14 cellular contexts compared by ENCODE assay signal in the genomic region with DNA sequence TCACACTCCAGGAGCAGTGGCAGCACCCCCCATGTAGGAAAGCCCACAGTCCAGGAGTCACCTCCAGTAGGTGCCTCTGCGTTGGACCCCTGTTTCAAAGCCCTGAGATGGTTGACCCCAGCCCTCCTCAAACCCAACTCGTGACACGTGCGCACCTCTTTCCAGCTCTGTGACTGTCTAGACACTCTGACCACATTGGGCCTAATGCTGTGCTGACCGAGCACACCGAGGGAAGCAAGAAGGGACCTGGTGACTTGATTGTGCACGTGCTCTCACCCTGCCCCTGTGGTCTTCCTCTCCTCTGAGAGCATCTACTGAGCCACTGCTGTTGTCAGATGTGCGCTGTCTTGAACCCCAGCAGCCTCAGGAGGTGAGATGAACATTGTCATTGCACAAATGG. TPM values are rescaled to one million over a fixed set of nuclear protein-coding genes. Genes with fewer than 3 reads are reported as not detected.
DNase-seq lines count a peak whose midpoint lies in the region; ATAC-seq and TF ChIP-seq lines count a peak whose summit lies in the region.
"Had no signal": no experiment of that assay in that cellular context is flagged by ENCODE, and none has a peak within 500 bp of the region (broad histone marks: within the 10 kb centered on the region; RNA-seq: fewer than 3 reads in every experiment).

No MANE protein-coding gene starts in this region.

- no peak overlapping the region for H3K4me3 ChIP-seq in KMS-11 (IDR thresholded peaks at IDR 0.05; ENCODE audit: insufficient read depth, low read depth, low read length)
- no peak overlapping the region for H3K4me3 ChIP-seq in ovary
- H3K4me3 ChIP-seq: lung, testis had no signal

- H3K36me3 Mint-ChIP-seq in activated CD4-positive, alpha-beta T cell treated with anti-CD3 and anti-CD28 coated beads for 36 hours (ENCODE audit: low read depth) = peaks cover 2% of the 10 kb centered on the region
- no peaks in the 10 kb centered on the region for H3K36me3 Mint-ChIP-seq in activated T-helper 17 cell treated with anti-CD3 and anti-CD28 coated beads, Interleukin-2, amount 50 U/mL, for 72 hours (ENCODE audit: low read depth)
- H3K36me3 Mint-ChIP-seq in neural crest cell (ENCODE audit: low read depth) = no peaks in the 10 kb centered on the region

- no peak for TF ChIP-seq POLR2A in ovary (IDR thresholded peaks at IDR 0.05)

- H3K9ac ChIP-seq in KMS-11 = peak overlapping the region; percentile 78

- H3K36me3 ChIP-seq in KMS-11 (ENCODE audit: insufficient read depth) (no peaks in the 10 kb centered on the region), ovary (no peaks in the 10 kb centered on the region)

- POLR2A ChIA-PET in activated CD4-positive, alpha-beta T cell treated with anti-CD3 and anti-CD28 coated beads for 36 hours (lab: Charles Lee) = no interaction called here

- no peaks in the 10 kb centered on the region for H3K27me3 Mint-ChIP-seq in activated CD4-positive, alpha-beta T cell treated with anti-CD3 and anti-CD28 coated beads for 36 hours
- H3K27me3 Mint-ChIP-seq in activated T-helper 17 cell treated with anti-CD3 and anti-CD28 coated beads, Interleukin-2, amount 50 U/mL, for 72 hours = no peaks in the 10 kb centered on the region
- no peaks in the 10 kb centered on the region for H3K27me3 Mint-ChIP-seq in neural crest cell (ENCODE audit: low read depth)

- no peak for ATAC-seq in activated CD4-positive, alpha-beta T cell treated with anti-CD3 and anti-CD28 coated beads for 36 hours
- no peak for ATAC-seq in activated T-helper 17 cell treated with anti-CD3 and anti-CD28 coated beads, Interleukin-2, amount 50 U/mL, for 72 hours (replicated peaks)

- H3K9me3 ChIP-seq in ovary = no peaks in the 10 kb centered on the region
- H3K9me3 ChIP-seq: testis had no signal

- no peaks in the 10 kb centered on the region for H3K9me3 Mint-ChIP-seq in activated CD4-positive, alpha-beta T cell treated with anti-CD3 and anti-CD28 coated beads for 36 hours (ENCODE audit: low read depth)
- H3K9me3 Mint-ChIP-seq in activated T-helper 17 cell treated with anti-CD3 and anti-CD28 coated beads, Interleukin-2, amount 50 U/mL, for 72 hours = no peaks in the 10 kb centered on the region
- H3K9me3 Mint-ChIP-seq in neural crest cell = no peaks in the 10 kb centered on the region

- CTCF ChIA-PET in activated CD4-positive, alpha-beta T cell treated with anti-CD3 and anti-CD28 coated beads for 36 hours (lab: Charles Lee) = interaction anchor here (2.1 kb wide), 1 partner anchor 8 kb away, joined by 5 read pairs; no protein-coding TSS in a partner anchor

- H2AFZ ChIP-seq in KMS-11 (ENCODE audit: low read depth) = no peak overlapping the region; the same call in 1 of the 2 replicates

- H3K27ac Mint-ChIP-seq in activated CD4-positive, alpha-beta T cell treated with anti-CD3 and anti-CD28 coated beads for 36 hours = peak overlapping the region; percentile 82
- H3K27ac Mint-ChIP-seq in activated T-helper 17 cell treated with anti-CD3 and anti-CD28 coated beads, Interleukin-2, amount 50 U/mL, for 72 hours = peak overlapping the region; percentile 81
- H3K27ac Mint-ChIP-seq in neural crest cell (ENCODE audit: unreplicated experiment) = peak overlapping the region; percentile 71

- peak overlapping the region; percentile 58 for H3K4me3 Mint-ChIP-seq in activated CD4-positive, alpha-beta T cell treated with anti-CD3 and anti-CD28 coated beads for 36 hours
- H3K4me3 Mint-ChIP-seq in activated T-helper 17 cell treated with anti-CD3 and anti-CD28 coated beads, Interleukin-2, amount 50 U/mL, for 72 hours = peak overlapping the region; percentile 77
- H3K4me3 Mint-ChIP-seq in neural crest cell = no peak overlapping the region

- DNase-seq in activated CD4-positive, alpha-beta T cell treated with anti-CD3 and anti-CD28 coated beads for 36 hours = no peak
- no peak for DNase-seq in activated CD4-positive, alpha-beta T cell treated with anti-CD3 and anti-CD28 coated beads, Interleukin-2, amount 50 U/mL, for 48 hours
- DNase-seq in neural crest cell (ENCODE audit: low read depth, low spot score) = no peak
- DNase-seq in globus pallidus (ENCODE audit: low spot score) = no peak
- no peak for DNase-seq in ovary
- no peak for DNase-seq in NCI-H2227 (lab: John Stamatoyannopoulos, UW; ENCODE audit: unreplicated experiment)
- DNase-seq: 8988T, NCI-H1417, NCI-H524 treated with DMSO at 0.1 percent for 48 hours, small intestine had no signal

- H3K27ac ChIP-seq in KMS-11 (peak overlapping the region; percentile 99), ovary (no peak overlapping the region)
- H3K27ac ChIP-seq: testis had no signal

- H4K20me1 ChIP-seq in KMS-11 (ENCODE audit: insufficient read depth) = no peaks in the 10 kb centered on the region; the same call in 1 of the 2 replicates

- H3K27me3 ChIP-seq in KMS-11 (ENCODE audit: insufficient read depth, low read depth) = no peaks in the 10 kb centered on the region
- no peaks in the 10 kb centered on the region for H3K27me3 ChIP-seq in ovary
- H3K27me3 ChIP-seq: testis had no signal

- peaks cover 90% of the 10 kb centered on the region for H3K79me2 ChIP-seq in KMS-11 (ENCODE audit: insufficient read depth, low read depth)

- TF ChIP-seq EP300 in ovary (IDR thresholded peaks at IDR 0.05) = no peak

- H3K4me1 Mint-ChIP-seq in activated CD4-positive, alpha-beta T cell treated with anti-CD3 and anti-CD28 coated beads for 36 hours = peaks cover 61% of the 10 kb centered on the region
- peaks cover 38% of the 10 kb centered on the region for H3K4me1 Mint-ChIP-seq in activated T-helper 17 cell treated with anti-CD3 and anti-CD28 coated beads, Interleukin-2, amount 50 U/mL, for 72 hours
- peaks cover 21% of the 10 kb centered on the region for H3K4me1 Mint-ChIP-seq in neural crest cell

- TF ChIP-seq CTCF in KMS-11 (conservative IDR thresholded peaks at IDR 0.05; ENCODE audit: low read depth, low read length) (no peak), neural crest cell (conservative IDR thresholded peaks at IDR 0.05) (no peak), ovary (IDR thresholded peaks at IDR 0.05) (no peak)

- WGBS in ovary, 3 donors = 89 to 91% (median 90%) methylated on average over 8 of the region's 8 CpGs

- intact Hi-C loops in activated CD4-positive, alpha-beta T cell treated with anti-CD3 and anti-CD28 coated beads for 36 hours (cut with DNase I, micrococcal nuclease) = no loop called here
- intact Hi-C loops in ovary (cut with DNase I) = no loop called here

- H3K4me2 ChIP-seq in KMS-11 = peak overlapping the region; percentile 99

- H3K4me1 ChIP-seq in KMS-11 (ENCODE audit: low read depth, poor library complexity, severe bottlenecking) = peaks cover 99% of the 10 kb centered on the region
- peaks cover 9% of the 10 kb centered on the region for H3K4me1 ChIP-seq in ovary (ENCODE audit: insufficient read depth)

RNA-seq across cellular contexts. Expression of a gene that starts 22.9 kb away (rescaled TPM):
- total RNA-seq in activated CD4-positive, alpha-beta T cell treated with anti-CD3 and anti-CD28 coated beads for 36 hours = 10 to 100 TPM; 51.5 to 72.1 TPM
- 100 to 1,000 TPM in 1 of 2 donors, 10 to 100 TPM in 1; 71.8 to 117 TPM for total RNA-seq in activated T-helper 17 cell treated with anti-CD3 and anti-CD28 coated beads, Interleukin-2, amount 50 U/mL, for 72 hours
- total RNA-seq in neural crest cell = 30.4 and 32.5 TPM in 2 replicates
- total RNA-seq in ovary = 10 to 100 TPM; 20.6 to 37.9 (median 30.2) TPM
- polyA plus RNA-seq in ovary = 10 to 100 TPM; 17.6 to 39.7 TPM

RNA-seq across cellular contexts. Expression of a gene that starts 32.9 kb away (rescaled TPM):
- 10 to 100 TPM; 13.6 to 14.5 TPM for total RNA-seq in activated CD4-positive, alpha-beta T cell treated with anti-CD3 and anti-CD28 coated beads for 36 hours
- total RNA-seq in activated T-helper 17 cell treated with anti-CD3 and anti-CD28 coated beads, Interleukin-2, amount 50 U/mL, for 72 hours = 10 to 100 TPM; 19.3 to 23.6 TPM
- total RNA-seq in neural crest cell (11.7 and 11.8 TPM in 2 replicates), ovary (10 to 100 TPM; 10.3 to 13.2 (median 11.6) TPM)
- 1 to 10 TPM; 3.0 to 7.3 TPM for polyA plus RNA-seq in ovary

RNA-seq across cellular contexts. Expression of a gene that starts 52.9 kb away (rescaled TPM):
- total RNA-seq in activated CD4-positive, alpha-beta T cell treated with anti-CD3 and anti-CD28 coated beads for 36 hours = 10 to 100 TPM; 57.9 to 64.8 TPM
- 10 to 100 TPM; 56.5 to 74.9 TPM for total RNA-seq in activated T-helper 17 cell treated with anti-CD3 and anti-CD28 coated beads, Interleukin-2, amount 50 U/mL, for 72 hours
- total RNA-seq in neural crest cell (93.3 and 95.7 TPM in 2 replicates), ovary (10 to 100 TPM in 6 of 7 donors, 1 to 10 TPM in 1; 8.9 to 52.6 (median 47.9) TPM)
- polyA plus RNA-seq in ovary = 10 to 100 TPM in 1 of 2 donors, 1 to 10 TPM in 1; 5.9 to 26.3 TPM
